Comparison of ENCODE assay signal across 9 cellular contexts in genomic region chr4:183797041-183797444, GRCh38.
DNase-seq lines count a peak whose midpoint lies in the region; ATAC-seq and TF ChIP-seq lines count a peak whose summit lies in the region.
"Had no signal": no experiment of that assay in that cellular context is flagged by ENCODE, and none has a peak within 500 bp of the region (broad histone marks: within the 10 kb centered on the region; RNA-seq: fewer than 3 reads in every experiment).

No MANE protein-coding gene starts in this region.

- H3K79me2 ChIP-seq in SK-N-SH (ENCODE audit: insufficient read depth): no peaks in the 10 kb centered on the region

- no peak for TF ChIP-seq CTCF in SK-N-SH (IDR thresholded peaks at IDR 0.05)
- no peak for TF ChIP-seq CTCF in astrocyte of the cerebellum (IDR thresholded peaks at IDR 0.05; ENCODE audit: low read depth, low read length, missing control alignments)
- TF ChIP-seq CTCF in thyroid gland (IDR thresholded peaks at IDR 0.05): no peak

- in situ Hi-C loops in astrocyte of the cerebellum (cut with HindIII; ENCODE audit: low sequenced_read_pairs): no loop called here

- peak overlapping the region in 1 of 2 experiments; percentile 48; a peak in 2 of 4 replicates for H3K4me3 ChIP-seq in SK-N-SH (ENCODE audit: low read depth in 2 of 2, low read length in 1 of 2)
- H3K4me3 ChIP-seq in astrocyte of the cerebellum (ENCODE audit: low read depth, low read length): peak overlapping the region; percentile 35
- peak overlapping the region; percentile 18 to 79 (median 19) for H3K4me3 ChIP-seq in thyroid gland (replicated peaks in 1 of 3)

- H3K9me3 ChIP-seq in SK-N-SH (no peaks in the 10 kb centered on the region), thyroid gland (no peaks in the 10 kb centered on the region)

- peak in 1 of 2 donors; percentile 70 for TF ChIP-seq POLR2A in thyroid gland (IDR thresholded peaks at IDR 0.05)

- H3K27me3 ChIP-seq in SK-N-SH (ENCODE audit: insufficient read depth) (peaks cover 23% of the 10 kb centered on the region), thyroid gland (no peaks in the 10 kb centered on the region)

- CTCF ChIA-PET in SK-N-SH (lab: Yijun Ruan, JAX): interaction anchor here (1.0 kb wide), 1 partner anchor 76 kb away, joined by 3 read pairs; no protein-coding TSS in a partner anchor

- no peaks in the 10 kb centered on the region for H3K36me3 ChIP-seq in SK-N-SH (replicated peaks in 1 of 2; ENCODE audit: control insufficient read depth in 1 of 2, insufficient read depth in 2 of 2, low read length in 1 of 2)
- no peaks in the 10 kb centered on the region for H3K36me3 ChIP-seq in thyroid gland

- ATAC-seq in SK-N-SH treated with all-trans-retinoic acid at 6 μM for 48 hours: peak; percentile 22; the same call in 2 of the 3 replicates
- ATAC-seq in HG02642 (IDR thresholded peaks at IDR 0.05; ENCODE audit: poor library complexity, unreplicated experiment): no peak
- ATAC-seq in GM21360 (IDR thresholded peaks at IDR 0.05; ENCODE audit: unreplicated experiment): no peak

- no peak for TF ChIP-seq RAD21 in SK-N-SH (IDR thresholded peaks at IDR 0.05; ENCODE audit: low read length)

- H3K9ac ChIP-seq in SK-N-SH: no peak overlapping the region

- H4K20me1 ChIP-seq in SK-N-SH (ENCODE audit: insufficient read depth): no peaks in the 10 kb centered on the region

- H3K4me1 ChIP-seq in SK-N-SH (ENCODE audit: control insufficient read depth in 1 of 2, insufficient read depth in 2 of 2, low read depth in 1 of 2, low read length in 1 of 2) (no peaks in the 10 kb centered on the region; a peak in 1 of 4 replicates), thyroid gland (peaks cover 23 to 28% of the 10 kb centered on the region in 2 donors)

- H3K9me2 ChIP-seq in SK-N-SH: no peaks in the 10 kb centered on the region

- WGBS in SK-N-SH (ENCODE audit: low lambda C conversion rate): 6% methylated on average over 7 of the region's 39 CpGs
- 0 to 1% methylated on average over 12 to 17 of the region's 39 CpGs for WGBS in thyroid gland, 2 donors

- no peak overlapping the region for H3K27ac ChIP-seq in SK-N-SH (ENCODE audit: low read depth in 2 of 2, low read length in 1 of 2)
- peak overlapping the region; percentile 81 to 96 (median 89) for H3K27ac ChIP-seq in thyroid gland
- H3K27ac ChIP-seq: C4-2B had no signal

- H3K4me2 ChIP-seq in SK-N-SH: no peak overlapping the region

- no peaks in the 10 kb centered on the region for H3F3A ChIP-seq in SK-N-SH (replicated peaks; ENCODE audit: insufficient read depth)

- TF ChIP-seq EP300 in SK-N-SH (IDR thresholded peaks at IDR 0.05; ENCODE audit: borderline replicate concordance in 1 of 2, low read depth in 1 of 2, low read length in 1 of 2): no peak

- POLR2A ChIA-PET in SK-N-SH (lab: Yijun Ruan, JAX): no interaction called here

- intact Hi-C loops in thyroid gland (cut with DNase I): no loop called here

- no peak overlapping the region for H2AFZ ChIP-seq in SK-N-SH (ENCODE audit: low read depth)

- DNase-seq in SK-N-SH: no peak
- no peak for DNase-seq in astrocyte of the cerebellum (ENCODE audit: low read depth)
- peak; percentile 78 for DNase-seq in left kidney (ENCODE audit: low read depth, low spot score)
- DNase-seq in thyroid gland: peak; percentile 89 to 90
- DNase-seq in UCSD-AML1 (lab: John Stamatoyannopoulos, UW; ENCODE audit: unreplicated experiment): no peak

TF ChIP-seq in SK-N-SH treated with all-trans-retinoic acid at 6 μM for 48 hours, 23 proteins besides CTCF, POLR2A, EP300 and RAD21 (continues in another document):
- TF ChIP-seq ZFP3 (CRISPR knock-in tag; IDR thresholded peaks at IDR 0.05) (no peak), ZNF565 (CRISPR knock-in tag; conservative IDR thresholded peaks at IDR 0.05; ENCODE audit: low read depth) (no peak), SNAI2 (CRISPR knock-in tag; IDR thresholded peaks at IDR 0.05) (no peak), CSRNP3 (CRISPR knock-in tag; IDR thresholded peaks at IDR 0.05) (no peak), ZFP30 (CRISPR knock-in tag; IDR thresholded peaks at IDR 0.05) (no peak), CREB5 (CRISPR knock-in tag; IDR thresholded peaks at IDR 0.05; ENCODE audit: low read depth) (no peak), CSDC2 (CRISPR knock-in tag; IDR thresholded peaks at IDR 0.05) (no peak), ARNTL (CRISPR knock-in tag; IDR thresholded peaks at IDR 0.05; ENCODE audit: borderline replicate concordance, low read depth) (no peak)

TF ChIP-seq in SK-N-SH, 30 proteins besides CTCF, POLR2A, EP300 and RAD21:
- TF ChIP-seq RFX5 (IDR thresholded peaks at IDR 0.05; ENCODE audit: low read length) (no peak), NFIC (IDR thresholded peaks at IDR 0.05; ENCODE audit: borderline replicate concordance) (no peak), FOSL2 (IDR thresholded peaks at IDR 0.05; ENCODE audit: borderline replicate concordance, low read depth) (no peak), USF1 (IDR thresholded peaks at IDR 0.05; ENCODE audit: borderline replicate concordance, low read depth) (no peak), GABPA (IDR thresholded peaks at IDR 0.05; ENCODE audit: low read depth) (no peak), PBX3 (IDR thresholded peaks at IDR 0.05) (no peak), USF2 (IDR thresholded peaks at IDR 0.05; ENCODE audit: borderline replicate concordance, low read depth, low read length) (no peak), TCF12 (IDR thresholded peaks at IDR 0.05) (no peak), FOXJ3 (CRISPR knock-in tag; IDR thresholded peaks at IDR 0.05) (no peak)

Comparison
In these comparisons a context has a peak if more than half of its experiments do, and no peak if none do; other contexts are left out.
1. DNase-seq: peak in left kidney (single experiment) and thyroid gland (2 of 2); none in SK-N-SH (single experiment), astrocyte of the cerebellum (single experiment) and UCSD-AML1 (single experiment).
2. H3K27ac ChIP-seq: peak in thyroid gland (3 of 3); none in SK-N-SH (0 of 2).